In genomic region chr2:21041943-21042707, GRCh38 we compare ENCODE assay signal across 1 cellular context.
A peak's percentile ranks its signal among the peaks of the same experiment; 100 is the strongest.
TF ChIP-seq lines count a peak whose summit lies in the region.

No MANE protein-coding gene starts in this region.

TF ChIP-seq in HepG2, 621 proteins besides CTCF, POLR2A, EP300 and RAD21 (continued from another document and continues in another):
- TF ChIP-seq POLR2AphosphoS2 (IDR thresholded peaks at IDR 0.05; ENCODE audit: low read depth, low read length) (peak; percentile 88), NPAS2 (CRISPR knock-in tag; IDR thresholded peaks at IDR 0.05; ENCODE audit: borderline replicate concordance) (no peak), ZSCAN30 (CRISPR knock-in tag; IDR thresholded peaks at IDR 0.05) (no peak), EZH2 (conservative IDR thresholded peaks at IDR 0.05; ENCODE audit: low read depth, low read length) (no peak), SP1 (IDR thresholded peaks at IDR 0.05) (no peak), SP1 (CRISPR knock-in tag; IDR thresholded peaks at IDR 0.05) (peak; percentile 13; the same call in 1 of the 2 replicates), ZNF280D (CRISPR knock-in tag; IDR thresholded peaks at IDR 0.05) (peak; percentile 93), ZSCAN22 (CRISPR knock-in tag; IDR thresholded peaks at IDR 0.05) (no peak), NFATC3 (CRISPR knock-in tag; IDR thresholded peaks at IDR 0.05) (peak; percentile 78), KLF13 (CRISPR knock-in tag; IDR thresholded peaks at IDR 0.05) (0 out of 2 replicates have a peak, but pooled peaks have one; percentile 35), GLI4 (CRISPR knock-in tag; IDR thresholded peaks at IDR 0.05; ENCODE audit: borderline replicate concordance) (no peak), ZNF432 (CRISPR knock-in tag; IDR thresholded peaks at IDR 0.05; ENCODE audit: borderline replicate concordance) (0 out of 2 replicates have a peak, but pooled peaks have one; percentile 22), ZBTB20 (CRISPR knock-in tag; IDR thresholded peaks at IDR 0.05; ENCODE audit: borderline replicate concordance, low read depth) (peak; percentile 71; the same call in 1 of the 2 replicates), U2AF1 (optimal IDR thresholded peaks at IDR 0.05; ENCODE audit: low read depth, low read length) (peak; percentile 32), NR2C2 (CRISPR knock-in tag; IDR thresholded peaks at IDR 0.05; ENCODE audit: borderline replicate concordance) (no peak), ZNF670 (CRISPR knock-in tag; IDR thresholded peaks at IDR 0.05; ENCODE audit: borderline replicate concordance) (peak; percentile 60; the same call in 1 of the 2 replicates), ZFY (CRISPR knock-in tag; IDR thresholded peaks at IDR 0.05) (peak; percentile 54), ZNF383 (CRISPR knock-in tag; IDR thresholded peaks at IDR 0.05; ENCODE audit: borderline replicate concordance) (no peak), SRF (IDR thresholded peaks at IDR 0.05; ENCODE audit: low read depth, low read length) (no peak), ZBTB44 (CRISPR knock-in tag; IDR thresholded peaks at IDR 0.05) (no peak; the same call in 1 of the 2 replicates), ZNF124 (CRISPR knock-in tag; IDR thresholded peaks at IDR 0.05) (peak; percentile 68), RFX1 (IDR thresholded peaks at IDR 0.05) (no peak), MAFK (conservative IDR thresholded peaks at IDR 0.05 in 1 of 2, IDR thresholded peaks at IDR 0.05 in 1 of 2; ENCODE audit: low read length in 2 of 2) (0 out of 4 replicates have a peak, but pooled peaks of 1 of the 2 experiments have one; percentile 2), CENPBD1 (CRISPR knock-in tag; IDR thresholded peaks at IDR 0.05; ENCODE audit: borderline replicate concordance, low read depth) (peak; percentile 59; the same call in 1 of the 2 replicates), ZNF598 (CRISPR knock-in tag; IDR thresholded peaks at IDR 0.05; ENCODE audit: borderline replicate concordance) (no peak; the same call in 1 of the 2 replicates), ZNF572 (CRISPR knock-in tag; IDR thresholded peaks at IDR 0.05) (0 out of 2 replicates have a peak, but pooled peaks have one; percentile 28), ZNF180 (CRISPR knock-in tag; IDR thresholded peaks at IDR 0.05; ENCODE audit: borderline replicate concordance, low read depth) (no peak), TFAP4 (IDR thresholded peaks at IDR 0.05; ENCODE audit: borderline replicate concordance, low read depth) (no peak), RNF2 (conservative IDR thresholded peaks at IDR 0.05; ENCODE audit: low read depth) (peak; percentile 45; the same call in 1 of the 2 replicates), ZNF691 (CRISPR knock-in tag; IDR thresholded peaks at IDR 0.05; ENCODE audit: borderline replicate concordance, low read depth) (peak; percentile 94; the same call in 1 of the 2 replicates), IKZF1 (IDR thresholded peaks at IDR 0.05) (no peak), TBP (CRISPR knock-in tag; IDR thresholded peaks at IDR 0.05) (0 out of 2 replicates have a peak, but pooled peaks have one; percentile 45), TRAFD1 (CRISPR knock-in tag; IDR thresholded peaks at IDR 0.05; ENCODE audit: borderline replicate concordance) (no peak), ZNF878 (CRISPR knock-in tag; IDR thresholded peaks at IDR 0.05) (peak; percentile 84; the same call in 1 of the 2 replicates), ZSCAN5A (CRISPR knock-in tag; IDR thresholded peaks at IDR 0.05; ENCODE audit: borderline replicate concordance) (peak; percentile 74), MIXL1 (CRISPR knock-in tag; IDR thresholded peaks at IDR 0.05) (peak; percentile 36; the same call in 1 of the 2 replicates), ZFP41 (CRISPR knock-in tag; IDR thresholded peaks at IDR 0.05; ENCODE audit: borderline replicate concordance) (no peak), MTF1 (CRISPR knock-in tag; IDR thresholded peaks at IDR 0.05) (no peak; the same call in 1 of the 2 replicates), ZNF562 (CRISPR knock-in tag; IDR thresholded peaks at IDR 0.05; ENCODE audit: borderline replicate concordance) (no peak; the same call in 1 of the 2 replicates), BRCA1 (CRISPR knock-in tag; IDR thresholded peaks at IDR 0.05) (peak; percentile 26; the same call in 1 of the 2 replicates), ZKSCAN8 (CRISPR knock-in tag; IDR thresholded peaks at IDR 0.05; ENCODE audit: borderline replicate concordance) (peak; percentile 54; the same call in 1 of the 2 replicates), ZNF792 (CRISPR knock-in tag; IDR thresholded peaks at IDR 0.05) (peak; percentile 55; the same call in 1 of the 2 replicates), ZNF251 (CRISPR knock-in tag; IDR thresholded peaks at IDR 0.05) (0 out of 2 replicates have a peak, but pooled peaks have one; percentile 75), TOE1 (CRISPR knock-in tag; IDR thresholded peaks at IDR 0.05) (no peak), ATF1 (CRISPR knock-in tag; IDR thresholded peaks at IDR 0.05) (no peak), NKX3-1 (CRISPR knock-in tag; IDR thresholded peaks at IDR 0.05) (peak; percentile 24; the same call in 1 of the 2 replicates), CSRNP2 (CRISPR knock-in tag; conservative IDR thresholded peaks at IDR 0.05; ENCODE audit: low read depth) (peak; percentile 82), RFX5 (IDR thresholded peaks at IDR 0.05; ENCODE audit: low read depth, low read length) (0 out of 2 replicates have a peak, but pooled peaks have one; percentile 30), ZBTB33 (CRISPR knock-in tag; IDR thresholded peaks at IDR 0.05) (0 out of 2 replicates have a peak, but pooled peaks have one; percentile 18), MEIS1 (CRISPR knock-in tag; IDR thresholded peaks at IDR 0.05; ENCODE audit: borderline replicate concordance) (no peak; the same call in 1 of the 2 replicates), ZSCAN31 (CRISPR knock-in tag; IDR thresholded peaks at IDR 0.05; ENCODE audit: low read depth) (no peak; the same call in 1 of the 2 replicates), FOXP1 (IDR thresholded peaks at IDR 0.05) (peak; percentile 26; the same call in 1 of the 2 replicates), FOXP1 (CRISPR knock-in tag; IDR thresholded peaks at IDR 0.05) (peak; percentile 75)
